In genomic region chr17:16467044-16467443, GRCh38 we compare ENCODE assay signal across 15 cellular contexts. TPM values are rescaled to one million over a fixed set of nuclear protein-coding genes. Genes with fewer than 3 reads are reported as not detected.
A peak's percentile ranks its signal among the peaks of the same experiment; 100 is the strongest.
DNase-seq lines count a peak whose midpoint lies in the region; TF ChIP-seq lines count a peak whose summit lies in the region.
"Had no signal": no experiment of that assay in that cellular context is flagged by ENCODE, and none has a peak within 500 bp of the region (broad histone marks: within the 10 kb centered on the region; RNA-seq: fewer than 3 reads in every experiment).

No MANE protein-coding gene starts in this region.

- DNase-seq in NCI-H2171 treated with DMSO at 0.1 percent for 48 hours (lab: John Stamatoyannopoulos, UW) (peak; percentile 21), NCI-H2171 (lab: John Stamatoyannopoulos, UW) (no peak), hepatocyte (ENCODE audit: low spot score) (no peak), spleen (no peak), HEK293T (ENCODE audit: extremely low spot score) (no peak), nucleus accumbens (lab: John Stamatoyannopoulos, UW) (no peak)
- no peak for DNase-seq in activated CD4-positive, alpha-beta T cell treated with anti-CD3 and anti-CD28 coated beads for 1 hour
- DNase-seq: AML-193; Caco-2; CD4-positive, alpha-beta T cell; GM23248 had no signal

- CTCF ChIA-PET in HEK293T (lab: Yijun Ruan, JAX), result no interaction called here

- intact Hi-C loops in spleen (cut with DNase I; ENCODE audit: low total_unique reads), result no loop called here

- no peak overlapping the region for H2AFZ ChIP-seq in hepatocyte
- H2AFZ ChIP-seq: GM23248 had no signal

- H3K27ac ChIP-seq in hepatocyte (peak overlapping the region; percentile 98), spleen (peak overlapping the region in 5 of 8 donors; percentile 68 to 81 (median 80))
- H3K27ac ChIP-seq: A549, C4-2B, GM23248 had no signal

- H3K36me3 ChIP-seq in hepatocyte (replicated peaks; ENCODE audit: insufficient read depth, low read depth), result no peaks in the 10 kb centered on the region
- peaks cover 0 to 10% (median 0%) of the 10 kb centered on the region in 6 donors for H3K36me3 ChIP-seq in spleen

- no peaks in the 10 kb centered on the region for H3K9me2 ChIP-seq in hepatocyte (replicated peaks; ENCODE audit: insufficient read depth)

- 94% methylated on average over 6 of the region's 6 CpGs for WGBS in hepatocyte (ENCODE audit: low lambda C conversion rate, missing lambda C conversion rate)
- 73 to 92% (median 83%) methylated on average over 6 of the region's 6 CpGs for WGBS in spleen, 5 donors

- peaks cover 24% of the 10 kb centered on the region for H3K79me2 ChIP-seq in hepatocyte

- no peaks in the 10 kb centered on the region for H3K27me3 ChIP-seq in hepatocyte
- H3K27me3 ChIP-seq in spleen (replicated peaks in 1 of 7), result no peaks in the 10 kb centered on the region

- no peaks in the 10 kb centered on the region for H4K20me1 ChIP-seq in hepatocyte (ENCODE audit: insufficient read depth, poor library complexity, severe bottlenecking)

- no peak for TF ChIP-seq POLR2A in spleen (IDR thresholded peaks at IDR 0.05)

- POLR2A ChIA-PET in HEK293T (lab: Yijun Ruan, JAX), result no interaction called here

- no peak overlapping the region for H3K4me3 ChIP-seq in hepatocyte
- no peak overlapping the region for H3K4me3 ChIP-seq in spleen
- H3K4me3 ChIP-seq: A549, GM23248, HAP-1 had no signal

- no peak overlapping the region for H3K4me2 ChIP-seq in hepatocyte
- H3K4me2 ChIP-seq: A549 had no signal

- H3K4me1 ChIP-seq in hepatocyte (ENCODE audit: insufficient read depth), result peaks cover 67% of the 10 kb centered on the region
- peaks cover 11 to 91% (median 61%) of the 10 kb centered on the region in 6 donors for H3K4me1 ChIP-seq in spleen
- H3K4me1 ChIP-seq: HAP-1 had no signal

- TF ChIP-seq CTCF in hepatocyte (IDR thresholded peaks at IDR 0.05; ENCODE audit: poor library complexity), result no peak
- no peak for TF ChIP-seq CTCF in spleen (IDR thresholded peaks at IDR 0.05 in 8 of 11, conservative IDR thresholded peaks at IDR 0.05 in 3 of 11)

- H3K9me3 ChIP-seq in hepatocyte (ENCODE audit: low read depth) (no peaks in the 10 kb centered on the region), spleen (no peaks in the 10 kb centered on the region)
- H3K9me3 ChIP-seq: A549, Caco-2, HAP-1 had no signal

TF ChIP-seq in HEK293T, 16 proteins besides CTCF, POLR2A, EP300 and RAD21:
- no peak for TF ChIP-seq HDGF (IDR thresholded peaks at IDR 0.05; ENCODE audit: borderline replicate concordance)
- no peak for TF ChIP-seq SP1 (IDR thresholded peaks at IDR 0.05)
- TF ChIP-seq NFRKB (IDR thresholded peaks at IDR 0.05), result no peak
- no peak for TF ChIP-seq FOXA1 (IDR thresholded peaks at IDR 0.05)
- no peak for TF ChIP-seq BHLHE40 (IDR thresholded peaks at IDR 0.05; ENCODE audit: borderline replicate concordance)
- no peak for TF ChIP-seq ARNT (IDR thresholded peaks at IDR 0.05)
- TF ChIP-seq ZNF384 (IDR thresholded peaks at IDR 0.05), result no peak
- no peak for TF ChIP-seq CTBP1 (IDR thresholded peaks at IDR 0.05; ENCODE audit: borderline replicate concordance)
- TF ChIP-seq FOXM1 (IDR thresholded peaks at IDR 0.05; ENCODE audit: borderline replicate concordance), result no peak
- no peak for TF ChIP-seq PKNOX1 (IDR thresholded peaks at IDR 0.05)
- TF ChIP-seq FOXK2 (IDR thresholded peaks at IDR 0.05), result no peak
- no peak for TF ChIP-seq TARDBP (IDR thresholded peaks at IDR 0.05)
- no peak for TF ChIP-seq ELF4 (IDR thresholded peaks at IDR 0.05)
- no peak for TF ChIP-seq L3MBTL2 (conservative IDR thresholded peaks at IDR 0.05)
- TF ChIP-seq LEF1 (IDR thresholded peaks at IDR 0.05; ENCODE audit: borderline replicate concordance), result no peak

RNA-seq across cellular contexts. Expression of gene LRRC75A, which starts 24.9 kb away (rescaled TPM):
- total RNA-seq in hepatocyte (15.0 and 18.0 TPM in 2 replicates), spleen (10 to 100 TPM; 12.1 to 26.4 (median 22.3) TPM)
- polyA plus RNA-seq in hepatocyte (7.7 and 10.7 TPM in 2 replicates), spleen (10 to 100 TPM in 1 of 3 donors, 1 to 10 TPM in 2; 4.2 to 10.5 (median 4.8) TPM)

RNA-seq across cellular contexts. Expression of gene TRPV2, which starts 51.7 kb away (rescaled TPM):
- total RNA-seq in hepatocyte (1.8 and 7.7 TPM in 2 replicates), spleen (10 to 100 TPM; 44.8 to 85.7 (median 50.2) TPM)
- polyA plus RNA-seq in hepatocyte (10.1 and 15.2 TPM in 2 replicates), spleen (10 to 100 TPM; 37.0 to 61.3 (median 55.0) TPM)
- total RNA-seq: HT-29 had no signal
